In the genomic region with DNA sequence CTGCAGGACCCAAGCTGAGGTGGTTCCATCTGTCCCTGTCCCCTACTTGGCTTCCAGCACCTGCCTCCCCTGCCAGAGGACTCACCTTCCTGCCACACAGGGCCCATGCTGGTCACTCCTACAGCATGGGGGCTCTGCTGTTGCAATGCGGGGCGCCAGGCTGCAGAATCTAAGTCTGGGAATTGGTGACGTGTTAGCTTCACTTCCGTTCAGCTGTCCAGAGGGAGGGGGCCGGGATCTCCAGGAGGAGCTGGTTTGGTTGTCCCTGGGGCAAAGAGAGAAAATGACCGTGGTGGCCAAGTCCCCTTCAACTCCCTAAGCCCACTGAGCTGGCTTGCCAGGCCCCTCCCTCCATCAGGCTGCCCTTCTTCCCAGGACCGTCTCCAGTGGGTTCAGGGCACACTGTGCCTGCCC, we compare ENCODE assay signal across 23 cellular contexts.
DNase-seq lines count a peak whose midpoint lies in the region; ATAC-seq and TF ChIP-seq lines count a peak whose summit lies in the region.
"Had no signal": no experiment of that assay in that cellular context is flagged by ENCODE, and none has a peak within 500 bp of the region (broad histone marks: within the 10 kb centered on the region; RNA-seq: fewer than 3 reads in every experiment).

No MANE protein-coding gene starts in this region.

- peak overlapping the region; percentile 2; the same call in 1 of the 2 replicates for H3K23ac ChIP-seq in IMR-90 (ENCODE audit: low read depth, low read length)

- H4K8ac ChIP-seq in IMR-90 (ENCODE audit: low read depth in 2 of 2, low read length in 2 of 2), result no peak overlapping the region

- no peak overlapping the region for H3K56ac ChIP-seq in IMR-90 (ENCODE audit: extremely low read depth, insufficient read depth, low read length)

- POLR2A ChIA-PET in IMR-90 (lab: Charles Lee; ENCODE audit: unreplicated experiment), result no interaction called here
- POLR2A ChIA-PET in activated CD4-positive, alpha-beta memory T cell treated with anti-CD3 and anti-CD28 coated beads, Interleukin-2, amount 10 ng/mL, durations not matched to agents 7 days and 5 days (lab: Charles Lee), result interaction anchor here (1.2 kb wide), 1 partner anchor 14 kb away, joined by 4 read pairs; no protein-coding TSS in a partner anchor

- DNase-seq in IMR-90, result no peak
- DNase-seq in esophagus muscularis mucosa (ENCODE audit: extremely low spot score), result peak; percentile 57
- DNase-seq in stomach, result no peak
- no peak for DNase-seq in T-helper 2 cell treated with Interferon-gamma antibody and Interleukin-4, amounts not matched to agents 5 μg/mL and 100 μg/mL, for 36 hours (ENCODE audit: low spot score)
- DNase-seq in activated CD4-positive, alpha-beta memory T cell treated with anti-CD3 and anti-CD28 coated beads, Interleukin-2, amount 10 ng/mL, durations not matched to agents 7 days and 5 days, result no peak
- no peak for DNase-seq in OCI-M2 (lab: John Stamatoyannopoulos, UW; ENCODE audit: unreplicated experiment)
- DNase-seq: activated CD4-positive, alpha-beta T cell treated with anti-CD3 and anti-CD28 coated beads for 48 hours; activated CD8-positive, alpha-beta memory T cell treated with anti-CD3 and anti-CD28 coated beads for 24 hours; activated naive CD4-positive, alpha-beta T cell treated with anti-CD3 and anti-CD28 coated beads, Interleukin-2, amount 50 U/mL, for 16 hours; activated T-cell treated with anti-CD3 and anti-CD28 coated beads for 4 hours; brain microvascular endothelial cell; CD8-positive, alpha-beta memory T cell; H9; left colon; naive B cell; NCI-H1436 treated with DMSO at 0.1 percent for 48 hours; NCI-H2107; NCI-H345; SIG-M5; stimulated activated naive CD4-positive, alpha-beta T cell had no signal

- no CpG with 5 or more reads among the region's 7 CpGs for WGBS in IMR-90 (ENCODE audit: extremely low coverage in 2 of 2, insufficient read length in 1 of 2), 2 experiments
- WGBS in esophagus muscularis mucosa, result 92% methylated on average over 7 of the region's 7 CpGs
- 84 to 97% (median 90%) methylated on average over 7 of the region's 7 CpGs for WGBS in stomach, 5 donors

- no peak for TF ChIP-seq RAD21 in IMR-90 (IDR thresholded peaks at IDR 0.05; ENCODE audit: low read length)

- H3K4ac ChIP-seq in IMR-90 (ENCODE audit: low read depth, low read length), result peak overlapping the region; percentile 54

- H3K9me3 ChIP-seq in IMR-90 (ENCODE audit: control insufficient read depth, insufficient read depth, low read length) (peaks cover 4% of the 10 kb centered on the region), esophagus muscularis mucosa (no peaks in the 10 kb centered on the region), muscle layer of colon (ENCODE audit: low read length) (no peaks in the 10 kb centered on the region), stomach (peaks cover 0 to 6% (median 0%) of the 10 kb centered on the region in 4 donors)
- H3K9me3 ChIP-seq: prostate gland, testis had no signal

- H3K79me1 ChIP-seq in IMR-90 (ENCODE audit: low read depth in 1 of 2, low read length in 2 of 2), result peaks cover 0 to 8% of the 10 kb centered on the region in 2 experiments; a peak in 2 of 4 replicates

- H3K36me3 ChIP-seq in IMR-90 (ENCODE audit: control insufficient read depth, insufficient read depth, low read length), result no peaks in the 10 kb centered on the region
- H3K36me3 ChIP-seq in esophagus muscularis mucosa, result no peaks in the 10 kb centered on the region
- H3K36me3 ChIP-seq in muscle layer of colon (ENCODE audit: insufficient read depth, low read length), result no peaks in the 10 kb centered on the region
- H3K36me3 ChIP-seq in stomach, result no peaks in the 10 kb centered on the region
- H3K36me3 ChIP-seq: brain microvascular endothelial cell, prostate gland had no signal

- H4K20me1 ChIP-seq in IMR-90 (ENCODE audit: insufficient read depth, low read length), result no peaks in the 10 kb centered on the region

- H3K9ac ChIP-seq in IMR-90 (ENCODE audit: low read depth, low read length), result no peak overlapping the region
- H3K9ac ChIP-seq in muscle layer of colon (ENCODE audit: low read length), result no peak overlapping the region

- ATAC-seq in IMR-90 (ENCODE audit: low read depth), result no peak
- ATAC-seq: left colon had no signal

- no TSS peak for BruUV-seq in IMR-90 (replicated peaks; lab: Mats Ljungman, UMichigan)

- H3K9me3 Mint-ChIP-seq in T-helper 2 cell treated with Interferon-gamma antibody and Interleukin-4, amounts not matched to agents 5 μg/mL and 100 μg/mL, for 36 hours, result no peaks in the 10 kb centered on the region
- no peaks in the 10 kb centered on the region for H3K9me3 Mint-ChIP-seq in activated CD4-positive, alpha-beta memory T cell treated with anti-CD3 and anti-CD28 coated beads, Interleukin-2, amount 10 ng/mL, durations not matched to agents 7 days and 5 days
- H3K9me3 Mint-ChIP-seq: CD8-positive, alpha-beta memory T cell; H9 had no signal

- H3K27ac Mint-ChIP-seq in T-helper 2 cell treated with Interferon-gamma antibody and Interleukin-4, amounts not matched to agents 5 μg/mL and 100 μg/mL, for 36 hours, result no peak overlapping the region
- H3K27ac Mint-ChIP-seq in activated CD4-positive, alpha-beta memory T cell treated with anti-CD3 and anti-CD28 coated beads, Interleukin-2, amount 10 ng/mL, durations not matched to agents 7 days and 5 days, result no peak overlapping the region
- H3K27ac Mint-ChIP-seq: H9, naive B cell had no signal

- TF ChIP-seq EP300 in esophagus muscularis mucosa (IDR thresholded peaks at IDR 0.05) (no peak), stomach (IDR thresholded peaks at IDR 0.05) (no peak)

- H3K18ac ChIP-seq in IMR-90 (ENCODE audit: low read depth, low read length), result peak overlapping the region; percentile 6; the same call in 1 of the 2 replicates

- peaks cover 29% of the 10 kb centered on the region for H3K4me1 ChIP-seq in IMR-90 (ENCODE audit: control insufficient read depth, insufficient read depth, low read length)
- peaks cover 41 to 78% (median 74%) of the 10 kb centered on the region in 4 donors for H3K4me1 ChIP-seq in esophagus muscularis mucosa
- peaks cover 45% of the 10 kb centered on the region for H3K4me1 ChIP-seq in muscle layer of colon (ENCODE audit: insufficient read depth, low read length)
- H3K4me1 ChIP-seq in stomach, result peaks cover 49 to 75% (median 61%) of the 10 kb centered on the region in 4 donors

- TF ChIP-seq CTCF in IMR-90 (conservative IDR thresholded peaks at IDR 0.05; ENCODE audit: low read depth, low read length), result no peak
- TF ChIP-seq CTCF in esophagus muscularis mucosa (IDR thresholded peaks at IDR 0.05), result no peak
- no peak for TF ChIP-seq CTCF in stomach (IDR thresholded peaks at IDR 0.05)

- intact Hi-C loops in IMR-90 (cut with micrococcal nuclease) (no loop called here), esophagus muscularis mucosa (cut with DNase I) (loop anchor here (5.0 kb wide), 1 partner anchor 81 kb away; a partner anchor contains a TSS), stomach (cut with DNase I; ENCODE audit: low total_unique reads) (no loop called here)

- H3K4me1 Mint-ChIP-seq in T-helper 2 cell treated with Interferon-gamma antibody and Interleukin-4, amounts not matched to agents 5 μg/mL and 100 μg/mL, for 36 hours (ENCODE audit: low read depth), result peaks cover 27% of the 10 kb centered on the region
- peaks cover 44% of the 10 kb centered on the region for H3K4me1 Mint-ChIP-seq in activated CD4-positive, alpha-beta memory T cell treated with anti-CD3 and anti-CD28 coated beads, Interleukin-2, amount 10 ng/mL, durations not matched to agents 7 days and 5 days
- H3K4me1 Mint-ChIP-seq: naive B cell had no signal

- no peaks in the 10 kb centered on the region for H3K36me3 Mint-ChIP-seq in T-helper 2 cell treated with Interferon-gamma antibody and Interleukin-4, amounts not matched to agents 5 μg/mL and 100 μg/mL, for 36 hours (ENCODE audit: low read depth)
- H3K36me3 Mint-ChIP-seq in activated CD4-positive, alpha-beta memory T cell treated with anti-CD3 and anti-CD28 coated beads, Interleukin-2, amount 10 ng/mL, durations not matched to agents 7 days and 5 days (ENCODE audit: low read depth), result peaks cover 4% of the 10 kb centered on the region
- H3K36me3 Mint-ChIP-seq: CD8-positive, alpha-beta memory T cell had no signal

- no peak overlapping the region for H3K4me3 Mint-ChIP-seq in T-helper 2 cell treated with Interferon-gamma antibody and Interleukin-4, amounts not matched to agents 5 μg/mL and 100 μg/mL, for 36 hours
- H3K4me3 Mint-ChIP-seq in activated CD4-positive, alpha-beta memory T cell treated with anti-CD3 and anti-CD28 coated beads, Interleukin-2, amount 10 ng/mL, durations not matched to agents 7 days and 5 days, result no peak overlapping the region
- H3K4me3 Mint-ChIP-seq: CD8-positive, alpha-beta memory T cell; H9; naive B cell had no signal

- H2AFZ ChIP-seq in IMR-90 (replicated peaks; ENCODE audit: low read length, poor library complexity), result peak overlapping the region; percentile 5

- H2BK5ac ChIP-seq in IMR-90 (ENCODE audit: low read depth, low read length, poor library complexity, severe bottlenecking), result no peak overlapping the region

- no peak overlapping the region; the same call in none of the 2 replicates for H3K14ac ChIP-seq in IMR-90 (replicated peaks; ENCODE audit: low read depth, low read length)

- peak overlapping the region; percentile 47; the same call in 1 of the 2 replicates for H2BK20ac ChIP-seq in IMR-90 (ENCODE audit: low read depth, low read length)

- peak overlapping the region; percentile 38; the same call in 1 of the 2 replicates for H4K91ac ChIP-seq in IMR-90 (ENCODE audit: insufficient read depth, low read depth, low read length)

- H3K4me3 ChIP-seq in IMR-90 (ENCODE audit: insufficient read depth, low read depth, low read length) (no peak overlapping the region), esophagus muscularis mucosa (no peak overlapping the region), muscle layer of colon (ENCODE audit: low read depth in 1 of 2, low read length in 2 of 2) (no peak overlapping the region), stomach (no peak overlapping the region)
- H3K4me3 ChIP-seq: prostate gland, testis had no signal

- peak overlapping the region; percentile 45; the same call in 1 of the 2 replicates for H2BK120ac ChIP-seq in IMR-90 (ENCODE audit: low read depth, low read length)

- H3K9me1 ChIP-seq in IMR-90 (ENCODE audit: insufficient read depth, low read length), result peaks cover 17% of the 10 kb centered on the region

- H3K27me3 Mint-ChIP-seq in T-helper 2 cell treated with Interferon-gamma antibody and Interleukin-4, amounts not matched to agents 5 μg/mL and 100 μg/mL, for 36 hours (ENCODE audit: low read depth), result peaks cover 2% of the 10 kb centered on the region
- H3K27me3 Mint-ChIP-seq in activated CD4-positive, alpha-beta memory T cell treated with anti-CD3 and anti-CD28 coated beads, Interleukin-2, amount 10 ng/mL, durations not matched to agents 7 days and 5 days, result no peaks in the 10 kb centered on the region
- H3K27me3 Mint-ChIP-seq: CD8-positive, alpha-beta memory T cell had no signal

- dilution Hi-C loops in IMR-90 (cut with HindIII; ENCODE audit: low sequenced_read_pairs, unreplicated experiment), result no loop called here

- peak overlapping the region; percentile 77; the same call in 1 of the 2 replicates for H2AK5ac ChIP-seq in IMR-90 (ENCODE audit: low read depth, low read length)

- H2AK9ac ChIP-seq in IMR-90 (replicated peaks; ENCODE audit: low read depth, low read length, poor library complexity), result peak overlapping the region; percentile 25

- in situ Hi-C loops in IMR-90 (cut with MboI; ENCODE audit: low sequenced_read_pairs), result no loop called here

- CTCF ChIA-PET in IMR-90 (lab: Yijun Ruan, JAX), result interaction anchor here (1.2 kb wide), 1 partner anchor 10 kb away, joined by 4 read pairs; no protein-coding TSS in a partner anchor
- CTCF ChIA-PET in activated CD4-positive, alpha-beta memory T cell treated with anti-CD3 and anti-CD28 coated beads, Interleukin-2, amount 10 ng/mL, durations not matched to agents 7 days and 5 days (lab: Charles Lee), result interaction anchor here (1.9 kb wide), 2 partner anchors 22 to 180 kb away, joined by 6 to 13 read pairs; no protein-coding TSS in a partner anchor

- H2BK15ac ChIP-seq in IMR-90 (ENCODE audit: low read depth, low read length), result no peak overlapping the region; the same call in 2 of the 3 replicates

- H3K27ac ChIP-seq in IMR-90 (ENCODE audit: insufficient read depth, low read length) (peak overlapping the region; percentile 59; the same call in 1 of the 2 replicates), esophagus muscularis mucosa (replicated peaks in 1 of 4) (peak overlapping the region in 3 of 4 donors; percentile 82 to 92 (median 91)), muscle layer of colon (ENCODE audit: low read depth, low read length) (peak overlapping the region; percentile 31), stomach (peak overlapping the region in 4 of 5 donors; percentile 92 to 97 (median 95))
- H3K27ac ChIP-seq: prostate gland had no signal

- H4K5ac ChIP-seq in IMR-90 (ENCODE audit: low read depth, low read length), result no peak overlapping the region; the same call in 1 of the 2 replicates

- H3K27me3 ChIP-seq in IMR-90 (ENCODE audit: control insufficient read depth, insufficient read depth, low read length) (no peaks in the 10 kb centered on the region), esophagus muscularis mucosa (no peaks in the 10 kb centered on the region), muscle layer of colon (ENCODE audit: control insufficient read depth in 1 of 2, insufficient read depth in 2 of 2, low read length in 2 of 2) (no peaks in the 10 kb centered on the region), stomach (no peaks in the 10 kb centered on the region)
- H3K27me3 ChIP-seq: brain microvascular endothelial cell, testis had no signal

- TF ChIP-seq POLR2A in IMR-90 (IDR thresholded peaks at IDR 0.05; ENCODE audit: low read depth, low read length) (no peak), esophagus muscularis mucosa (IDR thresholded peaks at IDR 0.05; ENCODE audit: low read depth) (no peak), stomach (IDR thresholded peaks at IDR 0.05) (no peak)

- H3K4me2 ChIP-seq in IMR-90 (ENCODE audit: low read depth, low read length), result no peak overlapping the region

Comparison
In these comparisons a context has a peak if more than half of its experiments do, and no peak if none do; other contexts are left out.
1. H3K27ac ChIP-seq: peak in every context shown above with its lines; median percentile 95 in stomach; 91 in esophagus muscularis mucosa; 59 in IMR-90; 31 in muscle layer of colon.